Comparison of ENCODE assay signal across 18 cellular contexts in genomic region chr7:34552502-34552901, GRCh38.
DNase-seq lines count a peak whose midpoint lies in the region; ATAC-seq, FAIRE-seq and TF ChIP-seq lines count a peak whose summit lies in the region.
"Had no signal": no experiment of that assay in that cellular context is flagged by ENCODE, and none has a peak within 500 bp of the region (broad histone marks: within the 10 kb centered on the region; RNA-seq: fewer than 3 reads in every experiment).

No MANE protein-coding gene starts in this region.

- no peaks in the 10 kb centered on the region for H3K79me1 ChIP-seq in H1 (ENCODE audit: low read depth, low read length)
- no peaks in the 10 kb centered on the region for H3K79me1 ChIP-seq in neuronal stem cell (ENCODE audit: low read depth, low read length)

- H2BK12ac ChIP-seq in H1 (ENCODE audit: low read depth, low read length) (no peak overlapping the region), neuronal stem cell (ENCODE audit: low read length) (no peak overlapping the region)

- H3K4me3 ChIP-seq in breast epithelium = no peak overlapping the region
- H3K4me3 ChIP-seq in H1 (ENCODE audit: extremely low read depth in 1 of 4, insufficient read depth in 2 of 4, low read depth in 3 of 4, low read length in 4 of 4) = no peak overlapping the region
- H3K4me3 ChIP-seq in neuronal stem cell (ENCODE audit: low read length in 2 of 2) = no peak overlapping the region
- H3K4me3 ChIP-seq in aorta (ENCODE audit: low read length in 2 of 2) = no peak overlapping the region
- H3K4me3 ChIP-seq: A549, HAP-1 had no signal

- 97% methylated on average over 5 of the region's 5 CpGs; no CpG with 5 or more reads in 1 of the 2 experiments for WGBS in H1 (ENCODE audit: extremely low coverage in 1 of 2, insufficient coverage in 1 of 2, insufficient read length in 1 of 2, insufficient replicate concordance in 2 of 2, low coverage in 1 of 2, low lambda C conversion rate in 2 of 2, missing lambda C conversion rate in 1 of 2), 2 experiments
- no CpG with 5 or more reads among the region's 5 CpGs for WGBS in neuronal stem cell (ENCODE audit: extremely low coverage in 2 of 2, insufficient read length in 2 of 2, insufficient replicate concordance in 1 of 2), 2 donors
- WGBS in aorta, 2 donors = 88 to 90% methylated on average over 5 of the region's 5 CpGs

- DNase-seq in MCF 10A (ENCODE audit: unreplicated experiment) (peak; percentile 25), breast epithelium (ENCODE audit: low spot score in 2 of 2) (no peak), H1 (ENCODE audit: low read depth in 1 of 2, low spot score in 2 of 2) (no peak), neuronal stem cell (ENCODE audit: low spot score) (no peak), aorta (no peak), KBM-7 (no peak)
- DNase-seq in activated CD4-positive, alpha-beta T cell treated with anti-CD3 and anti-CD28 coated beads, Interleukin-2, amount 50 U/mL, for 4 hours = no peak
- DNase-seq: AML-193; Caco-2; CD4-positive, alpha-beta T cell had no signal

- H3K27ac ChIP-seq in breast epithelium (no peak overlapping the region), H1 (ENCODE audit: low read depth, low read length) (no peak overlapping the region), neuronal stem cell (replicated peaks; ENCODE audit: low read length) (no peak overlapping the region), aorta (ENCODE audit: low read depth in 1 of 2, low read length in 2 of 2) (no peak overlapping the region)
- H3K27ac ChIP-seq: 22Rv1, A549, C4-2B had no signal

- no peak overlapping the region for H4K5ac ChIP-seq in H1 (ENCODE audit: insufficient read length, low read depth, low read length)

- POLR2A ChIA-PET in MCF 10A (lab: Yijun Ruan, JAX) (interaction anchor here (0.6 kb wide), 1 partner anchor 1057 kb away, joined by 3 read pairs; no protein-coding TSS in a partner anchor), H1 (lab: Charles Lee; ENCODE audit: partially characterized antibody) (no interaction called here)

- H3K9me3 ChIP-seq in breast epithelium (peaks cover 0 to 12% of the 10 kb centered on the region in 2 donors), H1 (ENCODE audit: insufficient read depth in 2 of 2, low read depth in 1 of 2, low read length in 1 of 2) (no peaks in the 10 kb centered on the region; a peak in 1 of 4 replicates), neuronal stem cell (replicated peaks in 1 of 2; ENCODE audit: control insufficient read depth in 2 of 2, insufficient read depth in 1 of 2, low read depth in 1 of 2, low read length in 2 of 2) (no peaks in the 10 kb centered on the region), aorta (ENCODE audit: control insufficient read depth, low read length) (peaks cover 2% of the 10 kb centered on the region)
- H3K9me3 ChIP-seq: HAP-1 had no signal

- TF ChIP-seq CTCF in MCF 10A (IDR thresholded peaks at IDR 0.05; ENCODE audit: unreplicated experiment) (no peak), breast epithelium (IDR thresholded peaks at IDR 0.05) (no peak), H1 (IDR thresholded peaks at IDR 0.05; ENCODE audit: control extremely low read depth in 1 of 3, insufficient read depth in 1 of 3, low read depth in 1 of 3, low read length in 3 of 3) (no peak)

- H3K27ac Mint-ChIP-seq in MCF 10A (ENCODE audit: low read depth, unreplicated experiment) = no peak overlapping the region
- H3K27ac Mint-ChIP-seq: CD4-positive, alpha-beta T cell had no signal

- H3K36me3 ChIP-seq in breast epithelium (no peaks in the 10 kb centered on the region), H1 (ENCODE audit: control insufficient read depth in 2 of 4, insufficient read depth in 4 of 4, low read length in 3 of 4) (no peaks in the 10 kb centered on the region), neuronal stem cell (replicated peaks in 1 of 2; ENCODE audit: control insufficient read depth in 2 of 2, insufficient read depth in 2 of 2, low read length in 2 of 2) (no peaks in the 10 kb centered on the region), aorta (ENCODE audit: control insufficient read depth in 1 of 2, insufficient read depth in 2 of 2, low read length in 1 of 2) (no peaks in the 10 kb centered on the region)
- H3K36me3 ChIP-seq: HAP-1 had no signal

- no peak for FAIRE-seq in H1 (lab: Jason Lieb, UNC)
- FAIRE-seq: A549, D721Med, G401.6, GM12892, GM18507 had no signal

- H3K4ac ChIP-seq in H1 (replicated peaks; ENCODE audit: insufficient read length, low read depth, low read length) (no peak overlapping the region), neuronal stem cell (ENCODE audit: low read length) (no peak overlapping the region)

- intact Hi-C loops in MCF 10A (cut with micrococcal nuclease) (no loop called here), breast epithelium (cut with DNase I; ENCODE audit: low total_unique reads) (no loop called here), aorta (cut with DNase I) (no loop called here)

- no peaks in the 10 kb centered on the region for H3K4me1 ChIP-seq in breast epithelium
- no peaks in the 10 kb centered on the region for H3K4me1 ChIP-seq in H1 (replicated peaks in 1 of 4; ENCODE audit: control insufficient read depth in 3 of 4, insufficient read depth in 4 of 4, low read length in 3 of 4)
- H3K4me1 ChIP-seq in neuronal stem cell (ENCODE audit: control insufficient read depth in 2 of 2, insufficient read depth in 1 of 2, low read depth in 1 of 2, low read length in 2 of 2) = no peaks in the 10 kb centered on the region
- H3K4me1 ChIP-seq in aorta (ENCODE audit: control insufficient read depth in 1 of 2, insufficient read depth in 2 of 2, low read length in 2 of 2) = no peaks in the 10 kb centered on the region
- H3K4me1 ChIP-seq: A549, Caco-2, HAP-1 had no signal

- H3K18ac ChIP-seq in H1 (ENCODE audit: extremely low read depth, low read length) (no peak overlapping the region), neuronal stem cell (ENCODE audit: low read length) (no peak overlapping the region)

- H4K8ac ChIP-seq in H1 (ENCODE audit: extremely low read depth, insufficient read depth, low read length) (no peak overlapping the region), neuronal stem cell (ENCODE audit: low read depth, low read length) (no peak overlapping the region)

- H3K9ac ChIP-seq in H1 (replicated peaks in 1 of 4; ENCODE audit: extremely low read depth in 1 of 4, low read depth in 3 of 4, low read length in 3 of 4) (no peak overlapping the region), neuronal stem cell (ENCODE audit: low read depth, low read length, poor library complexity) (no peak overlapping the region)

- H2AFZ ChIP-seq in H1 (ENCODE audit: low read length) (no peak overlapping the region), neuronal stem cell (ENCODE audit: low read length) (no peak overlapping the region)

- H3K4me3 Mint-ChIP-seq in MCF 10A (ENCODE audit: unreplicated experiment) = no peak overlapping the region
- H3K4me3 Mint-ChIP-seq: CD4-positive, alpha-beta T cell had no signal

- TF ChIP-seq POLR2A in breast epithelium (IDR thresholded peaks at IDR 0.05) (no peak), H1 (IDR thresholded peaks at IDR 0.05; ENCODE audit: control extremely low read depth in 1 of 2, low read depth in 2 of 2, low read length in 2 of 2) (no peak)

- ATAC-seq in aorta (ENCODE audit: low FRiP score) = peak; percentile 62
- ATAC-seq: A549 had no signal

- H3K23ac ChIP-seq in H1 (ENCODE audit: insufficient read length) (no peak overlapping the region), neuronal stem cell (ENCODE audit: low read depth, low read length, poor library complexity) (no peak overlapping the region)

- no peaks in the 10 kb centered on the region for H3K27me3 ChIP-seq in breast epithelium
- no peaks in the 10 kb centered on the region for H3K27me3 ChIP-seq in H1 (replicated peaks in 1 of 4; ENCODE audit: control insufficient read depth in 3 of 4, extremely low read depth in 1 of 4, insufficient read depth in 3 of 4, low read length in 3 of 4)
- H3K27me3 ChIP-seq in neuronal stem cell (ENCODE audit: control insufficient read depth in 3 of 3, insufficient read depth in 3 of 3, low read depth in 1 of 3, low read length in 3 of 3) = no peaks in the 10 kb centered on the region
- H3K27me3 ChIP-seq in aorta (ENCODE audit: control insufficient read depth in 1 of 2, insufficient read depth in 2 of 2, low read length in 1 of 2) = no peaks in the 10 kb centered on the region

- TF ChIP-seq EP300 in H1 (IDR thresholded peaks at IDR 0.05; ENCODE audit: borderline replicate concordance in 1 of 2, low read depth in 2 of 2, low read length in 2 of 2) = no peak

- H4K20me1 ChIP-seq in H1 (replicated peaks in 1 of 2; ENCODE audit: control insufficient read depth in 1 of 2, insufficient read depth in 2 of 2, low read length in 2 of 2) = no peaks in the 10 kb centered on the region

- no peaks in the 10 kb centered on the region for H3K79me2 ChIP-seq in H1 (ENCODE audit: control insufficient read depth in 1 of 2, insufficient read depth in 2 of 2, low read length in 2 of 2)

- H2BK20ac ChIP-seq in H1 (ENCODE audit: low read length) = no peak overlapping the region

- BruUV-seq in MCF 10A (replicated peaks; lab: Mats Ljungman, UMichigan) = no TSS peak

- no peaks in the 10 kb centered on the region for H3K36me3 Mint-ChIP-seq in MCF 10A (ENCODE audit: insufficient read depth, unreplicated experiment)

- in situ Hi-C loops in KBM-7 (cut with MboI; ENCODE audit: low pct_unique_long_range_greater_than_20kb, low sequenced_read_pairs) = no loop called here

- H3K27me3 Mint-ChIP-seq in MCF 10A (ENCODE audit: insufficient read depth, unreplicated experiment) = no peaks in the 10 kb centered on the region
- H3K27me3 Mint-ChIP-seq: CD4-positive, alpha-beta T cell had no signal

- H4K91ac ChIP-seq in H1 (replicated peaks; ENCODE audit: insufficient read length, low read length) (no peak overlapping the region), neuronal stem cell (ENCODE audit: low read depth, low read length, poor library complexity) (no peak overlapping the region)

- CTCF ChIA-PET in MCF 10A (lab: Yijun Ruan, JAX) = no interaction called here
- CTCF ChIA-PET in H1 (lab: Charles Lee; ENCODE audit: partially characterized antibody) = no interaction called here

- no peak overlapping the region for H3K14ac ChIP-seq in H1 (ENCODE audit: insufficient read length)
- peak overlapping the region; percentile 77 for H3K14ac ChIP-seq in neuronal stem cell (ENCODE audit: low read length)

- H3K4me1 Mint-ChIP-seq in MCF 10A (ENCODE audit: insufficient read depth, unreplicated experiment) = no peaks in the 10 kb centered on the region

- no peak overlapping the region for H3K56ac ChIP-seq in H1 (replicated peaks; ENCODE audit: insufficient read length, low read depth, low read length)

- H3K9me3 Mint-ChIP-seq in MCF 10A (ENCODE audit: unreplicated experiment) = peaks cover 37% of the 10 kb centered on the region

- H2BK15ac ChIP-seq in H1 (ENCODE audit: low read length) (no peak overlapping the region), neuronal stem cell (ENCODE audit: low read length) (no peak overlapping the region)

- H2AK5ac ChIP-seq in H1 (ENCODE audit: low read depth, low read length) (no peak overlapping the region), neuronal stem cell (ENCODE audit: low read depth, low read length) (no peak overlapping the region)

- no peak for TF ChIP-seq RAD21 in H1 (IDR thresholded peaks at IDR 0.05 in 1 of 2, conservative IDR thresholded peaks at IDR 0.05 in 1 of 2; ENCODE audit: low read depth in 2 of 2, low read length in 2 of 2)

- H2BK120ac ChIP-seq in H1 (replicated peaks; ENCODE audit: low read depth, low read length) (no peak overlapping the region), neuronal stem cell (ENCODE audit: low read depth, low read length) (no peak overlapping the region)

- H3K23me2 ChIP-seq in H1 (ENCODE audit: low read depth, low read length) = no peaks in the 10 kb centered on the region

- H2BK5ac ChIP-seq in H1 (ENCODE audit: low read depth, low read length) (peak overlapping the region; percentile 71; the same call in 1 of the 2 replicates), neuronal stem cell (ENCODE audit: low read length) (no peak overlapping the region)

- no peak overlapping the region for H3K4me2 ChIP-seq in H1 (ENCODE audit: insufficient read depth in 1 of 2, low read depth in 2 of 2, low read length in 2 of 2)
- H3K4me2 ChIP-seq in neuronal stem cell (ENCODE audit: insufficient read depth, low read length, poor library complexity, severe bottlenecking) = no peak overlapping the region
- H3K4me2 ChIP-seq: A549 had no signal
